33 cellular contexts compared by ENCODE assay signal in genomic region chr5:178573216-178573615, GRCh38. TPM values are rescaled to one million over a fixed set of nuclear protein-coding genes. Genes with fewer than 3 reads are reported as not detected.
"Had no signal": no experiment of that assay in that cellular context is flagged by ENCODE, and none has a peak within 500 bp of the region (broad histone marks: within the 10 kb centered on the region; RNA-seq: fewer than 3 reads in every experiment).

No MANE protein-coding gene starts in this region.

- H3K4me1 Mint-ChIP-seq: activated CD4-positive, alpha-beta T cell treated with anti-CD3 and anti-CD28 coated beads for 36 hours; activated CD4-positive, alpha-beta T cell treated with anti-CD3 and anti-CD28 coated beads, Interleukin-2, amount 10 ng/mL, durations not matched to agents 24 days and 14 days; activated CD8-positive, alpha-beta memory T cell treated with anti-CD3 and anti-CD28 coated beads, Interleukin-2, amount 10 ng/mL, durations not matched to agents 7 days and 5 days; activated naive CD4-positive, alpha-beta T cell treated with anti-CD3 and anti-CD28 coated beads, Interleukin-2, amount 50 U/mL, for 24 hours; activated naive CD8-positive, alpha-beta T cell treated with anti-CD3 and anti-CD28 coated beads for 36 hours; activated naive CD8-positive, alpha-beta T cell treated with anti-CD3 and anti-CD28 coated beads, Interleukin-2, amount 50 U/mL, for 24 hours had no signal

- H3K4me1 ChIP-seq: adrenal gland, foreskin keratinocyte, gastrocnemius medialis had no signal

- H3K36me3 ChIP-seq: adrenal gland, ascending aorta, brain microvascular endothelial cell, gastrocnemius medialis had no signal

- H3K4me3 ChIP-seq: adrenal gland, ascending aorta, gastrocnemius medialis had no signal

- H3K27ac ChIP-seq: adrenal gland, ascending aorta, brain microvascular endothelial cell, epithelial cell of prostate, foreskin keratinocyte, gastrocnemius medialis had no signal

- H3K9me3 Mint-ChIP-seq: activated CD4-positive, alpha-beta T cell treated with anti-CD3 and anti-CD28 coated beads, Interleukin-2, amount 10 ng/mL, durations not matched to agents 24 days and 14 days; activated naive CD4-positive, alpha-beta T cell treated with anti-CD3 and anti-CD28 coated beads, Interleukin-2, amount 50 U/mL, for 24 hours; activated naive CD8-positive, alpha-beta T cell treated with anti-CD3 and anti-CD28 coated beads, Interleukin-2, amount 50 U/mL, for 24 hours; activated T-helper 1 cell treated with anti-CD3 and anti-CD28 coated beads, Interleukin-12 subunit alpha, Interleukin-12 subunit beta, Interleukin-2, Interleukin-4 antibody, amounts not matched to agents 30 ng/mL and 10 ng/mL and 1 ng/mL, durations not matched to agents 14 hours and 24 hours and 36 hours; activated T-helper 2 cell treated with anti-CD3 and anti-CD28 coated beads, Interferon-gamma antibody, Interleukin-2, Interleukin-4, amounts not matched to agents 10 μg/mL and 5 μg/mL and 100 μg/mL, durations not matched to agents 14 hours and 24 hours and 36 hours; effector memory CD8-positive, alpha-beta T cell had no signal

- H3K4me3 Mint-ChIP-seq: activated CD4-positive, alpha-beta memory T cell treated with anti-CD3 and anti-CD28 coated beads for 36 hours; activated CD4-positive, alpha-beta T cell treated with anti-CD3 and anti-CD28 coated beads for 36 hours; activated CD4-positive, alpha-beta T cell treated with anti-CD3 and anti-CD28 coated beads, Interleukin-2, amount 10 ng/mL, durations not matched to agents 24 days and 14 days; activated CD8-positive, alpha-beta memory T cell treated with anti-CD3 and anti-CD28 coated beads, Interleukin-2, amount 10 ng/mL, durations not matched to agents 7 days and 5 days; activated CD8-positive, alpha-beta T cell treated with anti-CD3 and anti-CD28 coated beads, Interleukin-2, amount 10 ng/mL, durations not matched to agents 7 days and 5 days; activated naive CD4-positive, alpha-beta T cell treated with anti-CD3 and anti-CD28 coated beads for 36 hours; activated naive CD4-positive, alpha-beta T cell treated with anti-CD3 and anti-CD28 coated beads, Interleukin-2, amount 50 U/mL, for 24 hours; activated naive CD8-positive, alpha-beta T cell treated with anti-CD3 and anti-CD28 coated beads for 36 hours; activated naive CD8-positive, alpha-beta T cell treated with anti-CD3 and anti-CD28 coated beads, Interleukin-2, amount 50 U/mL, for 24 hours; activated T-helper 1 cell treated with anti-CD3 and anti-CD28 coated beads, Interleukin-12 subunit alpha, Interleukin-12 subunit beta, Interleukin-2, Interleukin-4 antibody, amounts not matched to agents 30 ng/mL and 10 ng/mL and 1 ng/mL, durations not matched to agents 14 hours and 24 hours and 36 hours; effector memory CD8-positive, alpha-beta T cell had no signal

- ATAC-seq: activated CD4-positive, alpha-beta T cell treated with anti-CD3 and anti-CD28 coated beads for 36 hours; activated CD8-positive, alpha-beta memory T cell treated with anti-CD3 and anti-CD28 coated beads, Interleukin-2, amount 10 ng/mL, durations not matched to agents 7 days and 5 days; activated CD8-positive, alpha-beta T cell treated with anti-CD3 and anti-CD28 coated beads, Interleukin-2, amount 10 ng/mL, durations not matched to agents 7 days and 5 days; activated naive CD8-positive, alpha-beta T cell treated with anti-CD3 and anti-CD28 coated beads, Interleukin-2, amount 50 U/mL, for 24 hours; effector memory CD8-positive, alpha-beta T cell; foreskin keratinocyte; gastrocnemius medialis had no signal

- H3K9me3 ChIP-seq: adrenal gland, gastrocnemius medialis had no signal

- DNase-seq: activated CD4-positive, alpha-beta memory T cell treated with anti-CD3 and anti-CD28 coated beads for 36 hours; activated CD4-positive, alpha-beta T cell treated with anti-CD3 and anti-CD28 coated beads for 36 hours; activated CD4-positive, alpha-beta T cell treated with anti-CD3 and anti-CD28 coated beads, Interleukin-2, amount 10 ng/mL, durations not matched to agents 24 days and 14 days; activated CD4-positive, CD25-positive, alpha-beta regulatory T cell; activated CD4-positive, CD25-positive, alpha-beta regulatory T cell treated with anti-CD3 and anti-CD28 coated beads, Interleukin-2, amount 50 U/mL, for 72 hours; activated CD8-positive, alpha-beta memory T cell treated with anti-CD3 and anti-CD28 coated beads, Interleukin-2, amount 10 ng/mL, durations not matched to agents 7 days and 5 days; activated CD8-positive, alpha-beta memory T cell treated with anti-CD3 and anti-CD28 coated beads, Interleukin-2, amount 50 U/mL, for 4 hours; activated CD8-positive, alpha-beta T cell treated with anti-CD3 and anti-CD28 coated beads, Interleukin-2, amount 10 ng/mL, durations not matched to agents 7 days and 5 days; activated effector memory CD4-positive, alpha-beta T cell treated with anti-CD3 and anti-CD28 coated beads, Interleukin-2, amount 50 U/mL, for 16 hours; activated naive CD4-positive, alpha-beta T cell treated with anti-CD3 and anti-CD28 coated beads for 36 hours; activated naive CD8-positive, alpha-beta T cell treated with anti-CD3 and anti-CD28 coated beads for 36 hours; activated naive CD8-positive, alpha-beta T cell treated with anti-CD3 and anti-CD28 coated beads, Interleukin-2, amount 50 U/mL, for 24 hours; activated T-cell treated with anti-CD3 and anti-CD28 coated beads, Interleukin-2, amount 50 U/mL, for 1 hour; activated T-cell treated with anti-CD3 and anti-CD28 coated beads, Interleukin-2, amount 50 U/mL, for 48 hours; adrenal gland; amygdala; brain microvascular endothelial cell; caudate nucleus; cortex of kidney; dermis blood vessel endothelial cell; effector CD4-positive, alpha-beta T cell; effector memory CD8-positive, alpha-beta T cell; foreskin keratinocyte; gastrocnemius medialis; glutamatergic neuron; T-helper 2 cell had no signal

- H3K36me3 Mint-ChIP-seq: activated CD4-positive, alpha-beta memory T cell treated with anti-CD3 and anti-CD28 coated beads for 36 hours; activated CD8-positive, alpha-beta memory T cell treated with anti-CD3 and anti-CD28 coated beads, Interleukin-2, amount 10 ng/mL, durations not matched to agents 7 days and 5 days; activated naive CD4-positive, alpha-beta T cell treated with anti-CD3 and anti-CD28 coated beads, Interleukin-2, amount 50 U/mL, for 24 hours; activated naive CD8-positive, alpha-beta T cell treated with anti-CD3 and anti-CD28 coated beads for 36 hours had no signal

- H3K27ac Mint-ChIP-seq: activated CD4-positive, alpha-beta memory T cell treated with anti-CD3 and anti-CD28 coated beads for 36 hours; activated CD4-positive, alpha-beta T cell treated with anti-CD3 and anti-CD28 coated beads for 36 hours; activated CD4-positive, alpha-beta T cell treated with anti-CD3 and anti-CD28 coated beads, Interleukin-2, amount 10 ng/mL, durations not matched to agents 24 days and 14 days; activated CD8-positive, alpha-beta memory T cell treated with anti-CD3 and anti-CD28 coated beads, Interleukin-2, amount 10 ng/mL, durations not matched to agents 7 days and 5 days; activated CD8-positive, alpha-beta T cell treated with anti-CD3 and anti-CD28 coated beads, Interleukin-2, amount 10 ng/mL, durations not matched to agents 7 days and 5 days; activated naive CD4-positive, alpha-beta T cell treated with anti-CD3 and anti-CD28 coated beads for 36 hours; activated naive CD4-positive, alpha-beta T cell treated with anti-CD3 and anti-CD28 coated beads, Interleukin-2, amount 50 U/mL, for 24 hours; activated naive CD8-positive, alpha-beta T cell treated with anti-CD3 and anti-CD28 coated beads for 36 hours; activated naive CD8-positive, alpha-beta T cell treated with anti-CD3 and anti-CD28 coated beads, Interleukin-2, amount 50 U/mL, for 24 hours; activated T-helper 1 cell treated with anti-CD3 and anti-CD28 coated beads, Interleukin-12 subunit alpha, Interleukin-12 subunit beta, Interleukin-2, Interleukin-4 antibody, amounts not matched to agents 30 ng/mL and 10 ng/mL and 1 ng/mL, durations not matched to agents 14 hours and 24 hours and 36 hours; activated T-helper 2 cell treated with anti-CD3 and anti-CD28 coated beads, Interferon-gamma antibody, Interleukin-2, Interleukin-4, amounts not matched to agents 10 μg/mL and 5 μg/mL and 100 μg/mL, durations not matched to agents 14 hours and 24 hours and 36 hours; effector memory CD8-positive, alpha-beta T cell had no signal

RNA-seq across cellular contexts. Expression of gene COL23A1, which starts 17.0 kb away (rescaled TPM):
- total RNA-seq: activated CD4-positive, alpha-beta T cell treated with anti-CD3 and anti-CD28 coated beads for 36 hours; activated T-helper 1 cell treated with anti-CD3 and anti-CD28 coated beads, Interleukin-12 subunit alpha, Interleukin-12 subunit beta, Interleukin-2, Interleukin-4 antibody, amounts not matched to agents 30 ng/mL and 10 ng/mL and 1 ng/mL, durations not matched to agents 14 hours and 24 hours and 36 hours; activated T-helper 2 cell treated with anti-CD3 and anti-CD28 coated beads, Interferon-gamma antibody, Interleukin-2, Interleukin-4, amounts not matched to agents 10 μg/mL and 5 μg/mL and 100 μg/mL, durations not matched to agents 14 hours and 24 hours and 36 hours; endothelial cell of umbilical vein; T-helper 1 cell treated with Interleukin-12 subunit alpha and Interleukin-12 subunit beta and Interleukin-4 antibody, amounts not matched to agents 30 ng/mL and 1 ng/mL, for 36 hours had no signal
- polyA plus RNA-seq: endothelial cell of umbilical vein had no signal
